9 cellular contexts compared by ENCODE assay signal in genomic region chr1:28509705-28510349, GRCh38. TPM values are rescaled to one million over a fixed set of nuclear protein-coding genes. Genes with fewer than 3 reads are reported as not detected.
DNase-seq lines count a peak whose midpoint lies in the region; ATAC-seq, FAIRE-seq and TF ChIP-seq lines count a peak whose summit lies in the region.
"Had no signal": no experiment of that assay in that cellular context is flagged by ENCODE, and none has a peak within 500 bp of the region (broad histone marks: within the 10 kb centered on the region; RNA-seq: fewer than 3 reads in every experiment).

No MANE protein-coding gene starts in this region.

- H3K4me1 Mint-ChIP-seq in activated T-cell treated with anti-CD3 and anti-CD28 coated beads, Interleukin-2, amount 50 U/mL, for 72 hours (ENCODE audit: low read depth): peaks cover 57% of the 10 kb centered on the region

- H3K27me3 Mint-ChIP-seq in activated T-cell treated with anti-CD3 and anti-CD28 coated beads, Interleukin-2, amount 50 U/mL, for 72 hours (ENCODE audit: low read depth): no peaks in the 10 kb centered on the region

- CTCF ChIA-PET in A549 (lab: Yijun Ruan, JAX): interaction anchor here (1.0 kb wide), 2 partner anchors 9 to 261 kb away, joined by 3 read pairs; no protein-coding TSS in a partner anchor

- ATAC-seq in A549 (no peak), HG03175 (IDR thresholded peaks at IDR 0.05; ENCODE audit: unreplicated experiment) (no peak), HG03460 (IDR thresholded peaks at IDR 0.05; ENCODE audit: unreplicated experiment) (no peak)
- ATAC-seq in activated T-cell treated with anti-CD3 and anti-CD28 coated beads, Interleukin-2, amount 50 U/mL, for 72 hours (replicated peaks in 1 of 2): peak; percentile 1 to 2

- FAIRE-seq in A549 (lab: Jason Lieb, UNC): no peak
- FAIRE-seq: colon had no signal

- H3K9me3 Mint-ChIP-seq in activated T-cell treated with anti-CD3 and anti-CD28 coated beads, Interleukin-2, amount 50 U/mL, for 72 hours: no peaks in the 10 kb centered on the region

- H3K27me3 ChIP-seq in KMS-11 (ENCODE audit: insufficient read depth, low read depth): no peaks in the 10 kb centered on the region
- H3K27me3 ChIP-seq in iPS-20b (ENCODE audit: insufficient read depth, low read length): no peaks in the 10 kb centered on the region
- H3K27me3 ChIP-seq in suprapubic skin: no peaks in the 10 kb centered on the region

- TF ChIP-seq CTCF in A549 (IDR thresholded peaks at IDR 0.05): no peak
- 0 out of 2 replicates have a peak, but pooled peaks have one; percentile 12 for TF ChIP-seq CTCF in KMS-11 (conservative IDR thresholded peaks at IDR 0.05; ENCODE audit: low read depth, low read length)
- no peak for TF ChIP-seq CTCF in suprapubic skin (IDR thresholded peaks at IDR 0.05)

- H3K4me1 ChIP-seq in A549: peaks cover 47% of the 10 kb centered on the region
- peaks cover 65% of the 10 kb centered on the region for H3K4me1 ChIP-seq in KMS-11 (ENCODE audit: low read depth, poor library complexity, severe bottlenecking)
- H3K4me1 ChIP-seq in iPS-20b (ENCODE audit: insufficient read depth, low read length): peaks cover 11% of the 10 kb centered on the region
- peaks cover 51% of the 10 kb centered on the region for H3K4me1 ChIP-seq in suprapubic skin

- H3K27ac ChIP-seq in A549: peak overlapping the region; percentile 94 to 99
- peak overlapping the region; percentile 96 for H3K27ac ChIP-seq in KMS-11
- H3K27ac ChIP-seq in iPS-20b (ENCODE audit: low read length): peak overlapping the region; percentile 58
- peak overlapping the region; percentile 26 for H3K27ac ChIP-seq in suprapubic skin

- peaks cover 36 to 65% of the 10 kb centered on the region in 2 donors for H3K36me3 Mint-ChIP-seq in activated T-cell treated with anti-CD3 and anti-CD28 coated beads, Interleukin-2, amount 50 U/mL, for 72 hours (ENCODE audit: insufficient read depth in 2 of 2)

- 0 out of 2 replicates have a peak, but pooled peaks have one; percentile 10 for TF ChIP-seq POLR2A in A549 (IDR thresholded peaks at IDR 0.05; ENCODE audit: low read length)
- no peak for TF ChIP-seq POLR2A in suprapubic skin (IDR thresholded peaks at IDR 0.05)

- peaks cover 28% of the 10 kb centered on the region for H3K36me3 ChIP-seq in KMS-11 (ENCODE audit: insufficient read depth)
- peaks cover 62% of the 10 kb centered on the region for H3K36me3 ChIP-seq in iPS-20b (ENCODE audit: insufficient read depth, low read depth, low read length)
- peaks cover 63% of the 10 kb centered on the region for H3K36me3 ChIP-seq in suprapubic skin

- no peaks in the 10 kb centered on the region for H3K9me3 ChIP-seq in A549
- H3K9me3 ChIP-seq in iPS-20b (ENCODE audit: insufficient read depth, low read depth, low read length): peaks cover 4% of the 10 kb centered on the region; the same call in 1 of the 2 replicates
- no peaks in the 10 kb centered on the region for H3K9me3 ChIP-seq in suprapubic skin

- peak overlapping the region; percentile 99 for H3K4me3 ChIP-seq in A549
- no peak overlapping the region for H3K4me3 ChIP-seq in KMS-11 (IDR thresholded peaks at IDR 0.05; ENCODE audit: insufficient read depth, low read depth, low read length)
- H3K4me3 ChIP-seq in iPS-20b (ENCODE audit: low read length): peak overlapping the region; percentile 97; the same call in 1 of the 2 replicates
- H3K4me3 ChIP-seq in suprapubic skin: no peak overlapping the region

- H3K4me2 ChIP-seq in A549 (peak overlapping the region; percentile 97), KMS-11 (peak overlapping the region; percentile 91)

- H3K4me3 Mint-ChIP-seq in activated T-cell treated with anti-CD3 and anti-CD28 coated beads, Interleukin-2, amount 50 U/mL, for 72 hours: peak overlapping the region; percentile 91 to 97

- peak overlapping the region; percentile 100 for H3K27ac Mint-ChIP-seq in activated T-cell treated with anti-CD3 and anti-CD28 coated beads, Interleukin-2, amount 50 U/mL, for 72 hours

- no peak for TF ChIP-seq EP300 in A549 (IDR thresholded peaks at IDR 0.05)
- TF ChIP-seq EP300 in suprapubic skin (IDR thresholded peaks at IDR 0.05): no peak

- H4K20me1 ChIP-seq in KMS-11 (ENCODE audit: insufficient read depth): peaks cover 19% of the 10 kb centered on the region

- 50% methylated on average over 8 of the region's 8 CpGs for WGBS in A549 (ENCODE audit: missing lambda C conversion rate)
- 64% methylated on average over 8 of the region's 8 CpGs for WGBS in suprapubic skin

- POLR2A ChIA-PET in A549 (lab: Yijun Ruan, JAX): interaction anchor here (1.0 to 1.8 kb wide), 3 partner anchors 93 to 150 kb away, joined by 3 to 6 read pairs (median 3); no protein-coding TSS in a partner anchor

- H3K9ac ChIP-seq in KMS-11 (peak overlapping the region; percentile 98), iPS-20b (ENCODE audit: low read depth, low read length) (peak overlapping the region; percentile 100)

- no peak for TF ChIP-seq RAD21 in A549 (conservative IDR thresholded peaks at IDR 0.05 in 1 of 2, IDR thresholded peaks at IDR 0.05 in 1 of 2)

- DNase-seq in A549 (ENCODE audit: low read depth in 1 of 2, low spot score in 1 of 2) (no peak), suprapubic skin (ENCODE audit: low spot score in 2 of 2) (no peak), hippocampal formation (lab: John Stamatoyannopoulos, UW) (no peak)
- peak in 1 of 2 donors; percentile 40 for DNase-seq in activated T-cell treated with anti-CD3 and anti-CD28 coated beads, Interleukin-2, amount 50 U/mL, for 72 hours

- no peak overlapping the region for H2AFZ ChIP-seq in KMS-11 (ENCODE audit: low read depth)

- H3K79me2 ChIP-seq in KMS-11 (ENCODE audit: insufficient read depth, low read depth): peaks cover 43% of the 10 kb centered on the region

TF ChIP-seq in A549, 52 proteins besides CTCF, POLR2A, EP300 and RAD21 (continues in another document):
- TF ChIP-seq CEBPB (IDR thresholded peaks at IDR 0.05): no peak
- TF ChIP-seq HOXB5 (CRISPR knock-in tag; IDR thresholded peaks at IDR 0.05): peak; percentile 4; the same call in 1 of the 2 replicates
- TF ChIP-seq RFX5 (IDR thresholded peaks at IDR 0.05): no peak
- no peak for TF ChIP-seq SREBF2 (IDR thresholded peaks at IDR 0.05)
- no peak; the same call in none of the 2 replicates for TF ChIP-seq POLR2AphosphoS2 (conservative IDR thresholded peaks at IDR 0.05; ENCODE audit: low read length)
- no peak for TF ChIP-seq PHF8 (IDR thresholded peaks at IDR 0.05; ENCODE audit: borderline replicate concordance, low read depth)
- TF ChIP-seq ZFP36 (IDR thresholded peaks at IDR 0.05; ENCODE audit: borderline replicate concordance, partially characterized antibody): no peak
- TF ChIP-seq ZC3H11A (IDR thresholded peaks at IDR 0.05): no peak
- TF ChIP-seq BCL3 (IDR thresholded peaks at IDR 0.05): peak; percentile 35
- TF ChIP-seq TP53 (CRISPR knock-in tag; IDR thresholded peaks at IDR 0.05): peak; percentile 31; the same call in 1 of the 2 replicates
- peak; percentile 61; the same call in 1 of the 2 replicates for TF ChIP-seq RARB (CRISPR knock-in tag; IDR thresholded peaks at IDR 0.05)
- no peak for TF ChIP-seq MYC (IDR thresholded peaks at IDR 0.05; ENCODE audit: borderline replicate concordance, low read length)
- TF ChIP-seq NFE2L2 (conservative IDR thresholded peaks at IDR 0.05; ENCODE audit: low read length): no peak
- no peak for TF ChIP-seq USF2 (IDR thresholded peaks at IDR 0.05)
- TF ChIP-seq SMC3 (IDR thresholded peaks at IDR 0.05): no peak
- TF ChIP-seq CBX2 (IDR thresholded peaks at IDR 0.05; ENCODE audit: borderline replicate concordance, low read depth): no peak
- no peak for TF ChIP-seq KDM5A (IDR thresholded peaks at IDR 0.05)
- no peak for TF ChIP-seq NR3C1 (IDR thresholded peaks at IDR 0.05)
- peak in 1 of 2 experiments; percentile 5; a peak in 1 of 5 replicates for TF ChIP-seq JUN (IDR thresholded peaks at IDR 0.05)
- TF ChIP-seq ESRRA (IDR thresholded peaks at IDR 0.05; ENCODE audit: borderline replicate concordance, low read length): no peak

RNA-seq across cellular contexts. Expression of gene RCC1, which starts 4.0 kb away (rescaled TPM):
- polyA plus RNA-seq in A549 (2011; rRNA removed): 42.1 and 52.1 TPM in 2 replicates
- polyA plus RNA-seq in A549 (2012; cell fraction: cytosol; rRNA removed): 81.3 and 85.4 TPM in 2 replicates
- 94.2 and 97.0 TPM in 2 replicates for polyA plus RNA-seq in A549 (2012; cell fraction: nucleus; rRNA removed)
- polyA plus RNA-seq in A549 (2017; fragmentation: RNase III; extraction: RNeasy Plus Mini Kit Qiagen cat#74134 plus additional on column Dnase treatment): 69.6 to 75.5 TPM (median 70.3 TPM) in 3 replicates
- polyA minus RNA-seq in A549 (2011; rRNA and poly(A)+ RNA removed): 48.4 and 61.0 TPM in 2 replicates
- 10 to 100 TPM; 45.3 to 48.3 TPM for total RNA-seq in activated T-cell treated with anti-CD3 and anti-CD28 coated beads, Interleukin-2, amount 50 U/mL, for 72 hours
- 10 to 100 TPM; 19.8 to 36.8 (median 25.3) TPM for total RNA-seq in suprapubic skin

RNA-seq across cellular contexts. Expression of gene TRNAU1AP, which starts 43.1 kb away (rescaled TPM):
- polyA plus RNA-seq in A549 (2011; rRNA removed) (23.8 and 25.5 TPM in 2 replicates), A549 (2017; fragmentation: RNase III; extraction: RNeasy Plus Mini Kit Qiagen cat#74134 plus additional on column Dnase treatment) (14.5 to 14.9 TPM (median 14.5 TPM) in 3 replicates)
- polyA plus RNA-seq in A549 (2012; cell fraction: cytosol; rRNA removed): 15.7 and 17.0 TPM in 2 replicates
- polyA plus RNA-seq in A549 (2012; cell fraction: nucleus; rRNA removed): 13.5 and 19.2 TPM in 2 replicates
- polyA minus RNA-seq in A549 (2011; rRNA and poly(A)+ RNA removed): 7.1 and 10.8 TPM in 2 replicates
- 10 to 100 TPM; 38.8 to 49.7 TPM for total RNA-seq in activated T-cell treated with anti-CD3 and anti-CD28 coated beads, Interleukin-2, amount 50 U/mL, for 72 hours
- total RNA-seq in suprapubic skin: 10 to 100 TPM; 17.6 to 36.7 (median 21.5) TPM

Comparison
In these comparisons a context has a peak if more than half of its experiments do, and no peak if none do; other contexts are left out.
1. ATAC-seq: peak in activated T-cell treated with anti-CD3 and anti-CD28 coated beads, Interleukin-2, amount 50 U/mL, for 72 hours (2 of 2); none in A549 (0 of 2), HG03175 (single experiment) and HG03460 (single experiment).
2. H3K27ac ChIP-seq: peak in every context shown above with its lines; median percentile 96 in A549; 96 in KMS-11; 58 in iPS-20b; 26 in suprapubic skin.
3. H3K4me3 ChIP-seq: peak in A549 (single experiment) and iPS-20b (single experiment); none in KMS-11 (single experiment) and suprapubic skin (single experiment).